Comparison of ENCODE assay signal across 22 cellular contexts in genomic region chr6:124078169-124078568, GRCh38.
"Had no signal": no experiment of that assay in that cellular context is flagged by ENCODE, and none has a peak within 500 bp of the region (broad histone marks: within the 10 kb centered on the region; RNA-seq: fewer than 3 reads in every experiment).

No MANE protein-coding gene starts in this region.

- H3K27me3 ChIP-seq: colonic mucosa, esophagus squamous epithelium, gastrocnemius medialis, heart right ventricle, left lung had no signal

- ATAC-seq: effector memory CD8-positive, alpha-beta T cell; esophagus mucosa; gastrocnemius medialis; heart right ventricle; left cardiac atrium; left lung; left ventricle myocardium superior; lower lobe of right lung; mucosa of descending colon had no signal

- DNase-seq: colonic mucosa; cortex of kidney; effector CD8-positive, alpha-beta T cell; effector memory CD8-positive, alpha-beta T cell; endodermal cell; erythroblast; esophagus squamous epithelium; foreskin fibroblast; foreskin melanocyte; gastrocnemius medialis; glutamatergic neuron; head of caudate nucleus; heart right ventricle; hippocampal formation; left cardiac atrium; left lung; left ventricle myocardium superior; lower lobe of right lung; mesenchymal stem cell; mucosa of descending colon had no signal

- H3K36me3 ChIP-seq: colonic mucosa, esophagus squamous epithelium, gastrocnemius medialis, heart right ventricle, left lung, lower lobe of right lung had no signal

- H3K4me3 ChIP-seq: colonic mucosa, esophagus squamous epithelium, gastrocnemius medialis, heart right ventricle, left lung, lower lobe of right lung, mucosa of descending colon had no signal

- H3K4me1 ChIP-seq: colonic mucosa, esophagus squamous epithelium, heart right ventricle, left lung, lower lobe of right lung had no signal

- H3K27ac ChIP-seq: colonic mucosa, epithelial cell of prostate, esophagus squamous epithelium, heart right ventricle, left lung, lower lobe of right lung had no signal

- H3K9me3 ChIP-seq: colonic mucosa, esophagus squamous epithelium, gastrocnemius medialis, heart right ventricle, left lung, lower lobe of right lung, mucosa of descending colon had no signal
